In the genomic region with DNA sequence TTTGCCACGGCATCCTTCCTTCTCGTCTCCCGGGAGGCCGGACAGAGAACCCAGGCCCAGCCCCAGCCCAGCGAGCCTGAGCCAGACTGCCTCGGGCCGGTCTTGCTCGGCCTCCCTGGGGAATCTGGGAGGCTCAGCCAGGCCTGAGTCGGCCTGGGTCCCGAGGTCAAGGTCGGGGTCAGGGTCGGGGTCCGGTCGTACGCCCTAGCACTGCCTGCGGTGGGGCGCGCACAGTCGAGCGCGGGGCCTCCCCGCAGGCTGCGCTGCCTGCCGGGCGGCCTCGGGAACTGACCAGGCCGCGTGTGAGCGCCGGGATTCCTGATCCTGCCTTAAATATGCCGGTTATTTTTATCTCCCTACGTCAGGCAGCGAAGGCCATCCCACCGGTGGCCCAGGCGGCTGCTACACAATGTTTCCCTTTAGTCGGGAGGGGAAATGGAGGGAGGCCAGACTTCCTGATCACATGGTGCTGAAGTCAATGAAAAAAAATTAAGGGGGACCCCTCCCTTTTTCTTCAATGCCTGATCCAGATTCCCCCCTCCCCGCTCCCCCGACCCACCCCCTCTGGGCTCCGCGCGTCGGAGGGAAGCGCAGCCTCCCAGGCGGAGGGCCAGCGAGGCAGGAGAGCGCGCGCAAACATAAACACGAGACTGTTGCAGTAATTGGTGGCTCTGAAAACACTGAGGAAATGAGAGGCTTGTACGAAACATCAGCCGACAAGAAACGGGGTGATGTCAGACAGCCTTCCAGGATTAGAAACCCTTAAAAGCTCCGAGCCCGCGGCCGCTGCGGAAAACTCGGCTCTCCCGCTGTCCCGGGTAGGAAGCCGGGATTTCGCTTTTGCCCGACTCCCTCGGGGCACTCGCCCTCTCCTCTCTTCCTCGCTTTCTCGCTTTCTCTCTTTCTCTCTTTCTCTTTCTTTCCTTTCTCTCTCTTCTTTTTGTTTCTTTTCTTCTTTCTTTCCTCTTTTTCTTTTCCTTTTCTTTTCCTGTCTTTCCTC, we compare ENCODE assay signal across 9 cellular contexts.
DNase-seq lines count a peak whose midpoint lies in the region; ATAC-seq and TF ChIP-seq lines count a peak whose summit lies in the region.
"Had no signal": no experiment of that assay in that cellular context is flagged by ENCODE, and none has a peak within 500 bp of the region (broad histone marks: within the 10 kb centered on the region; RNA-seq: fewer than 3 reads in every experiment).

No MANE protein-coding gene starts in this region.

- no peaks in the 10 kb centered on the region for H3F3A ChIP-seq in neural cell (ENCODE audit: insufficient read depth, low read length, poor library complexity, severe bottlenecking)

- H4K20me1 ChIP-seq in neural cell (ENCODE audit: insufficient read depth): no peaks in the 10 kb centered on the region

- no peaks in the 10 kb centered on the region for H3K9me2 ChIP-seq in neural cell (ENCODE audit: insufficient read depth, low read length)

- ATAC-seq in GM21447 (IDR thresholded peaks at IDR 0.05; ENCODE audit: unreplicated experiment) (no peak), HG02981 (IDR thresholded peaks at IDR 0.05; ENCODE audit: unreplicated experiment) (no peak)

- no peaks in the 10 kb centered on the region for H3K36me3 ChIP-seq in adipocyte (ENCODE audit: control insufficient read depth, insufficient read depth, low read length, severe bottlenecking)
- H3K36me3 ChIP-seq in neural cell (ENCODE audit: insufficient read depth, low read length): no peaks in the 10 kb centered on the region

- peak overlapping the region; percentile 85 for H3K9ac ChIP-seq in adipocyte (ENCODE audit: low read length)
- peak overlapping the region; percentile 44 for H3K9ac ChIP-seq in neural cell (ENCODE audit: low read length)

- no peak for TF ChIP-seq CTCF in neural cell (IDR thresholded peaks at IDR 0.05; ENCODE audit: poor library complexity, severe bottlenecking)

- H2AFZ ChIP-seq in neural cell (ENCODE audit: low read depth, low read length): no peak overlapping the region
- H2AFZ ChIP-seq: PC-9 had no signal

- TF ChIP-seq RAD21 in neural cell (conservative IDR thresholded peaks at IDR 0.05): peak; percentile 21

- DNase-seq in DMS53 treated with DMSO at 0.1 percent for 48 hours (lab: John Stamatoyannopoulos, UW; ENCODE audit: unreplicated experiment) (peak; percentile 65), HuH-7 (ENCODE audit: low spot score) (peak; percentile 76), adipocyte (ENCODE audit: low read depth) (peak; percentile 99), head of caudate nucleus (peak; percentile 40 to 91 (median 74)), NCI-H187 treated with DMSO at 0.1 percent for 48 hours (lab: John Stamatoyannopoulos, UW) (no peak)

- H3K27ac ChIP-seq in neural cell (ENCODE audit: low read length): no peak overlapping the region
- H3K27ac ChIP-seq: PC-9 had no signal

- H3K27me3 ChIP-seq in adipocyte (replicated peaks; ENCODE audit: control insufficient read depth, insufficient read depth, low read length) (no peaks in the 10 kb centered on the region), neural cell (ENCODE audit: insufficient read depth, low read depth, low read length) (peaks cover 26% of the 10 kb centered on the region)

- no peaks in the 10 kb centered on the region for H3K79me2 ChIP-seq in neural cell (replicated peaks; ENCODE audit: insufficient read depth, low read length)

- H3K9me3 ChIP-seq in adipocyte (ENCODE audit: control insufficient read depth, low read length) (no peaks in the 10 kb centered on the region), neural cell (ENCODE audit: low read length) (no peaks in the 10 kb centered on the region)

- no peak for TF ChIP-seq EP300 in neural cell (conservative IDR thresholded peaks at IDR 0.05; ENCODE audit: poor library complexity, severe bottlenecking)

- intact Hi-C loops in head of caudate nucleus (cut with DNase I): loop anchor here (5.0 kb wide), 2 partner anchors 115 to 150 kb away; a partner anchor contains a TSS

- peak overlapping the region; percentile 62 for H3K4me2 ChIP-seq in neural cell (ENCODE audit: low read length)
- H3K4me2 ChIP-seq: PC-9 had no signal

- H3K4me3 ChIP-seq in adipocyte (ENCODE audit: low read length): peak overlapping the region; percentile 80
- peak overlapping the region; percentile 64 for H3K4me3 ChIP-seq in neural cell (ENCODE audit: low read length)
- H3K4me3 ChIP-seq: PC-9 had no signal

- H3K4me1 ChIP-seq in adipocyte (ENCODE audit: control insufficient read depth, insufficient read depth, low read length): peaks cover 27% of the 10 kb centered on the region

TF ChIP-seq in neural cell, 6 proteins besides CTCF, POLR2A, EP300 and RAD21:
- no peak for TF ChIP-seq MXI1 (conservative IDR thresholded peaks at IDR 0.05; ENCODE audit: poor library complexity, severe bottlenecking)
- no peak for TF ChIP-seq EZH2 (IDR thresholded peaks at IDR 0.05; ENCODE audit: borderline replicate concordance, insufficient read depth, low read length, poor library complexity, severe bottlenecking)
- peak; percentile 66 for TF ChIP-seq POLR2AphosphoS5 (IDR thresholded peaks at IDR 0.05)
